In genomic region chr11:3417047-3417446, GRCh38 we compare ENCODE assay signal across 8 cellular contexts. TPM values are rescaled to one million over a fixed set of nuclear protein-coding genes. Genes with fewer than 3 reads are reported as not detected.
DNase-seq lines count a peak whose midpoint lies in the region; FAIRE-seq and TF ChIP-seq lines count a peak whose summit lies in the region.
"Not testable (repeated sequence)": the region's sequence is repeated elsewhere in the genome, so short reads cannot be mapped to it uniquely, and the experiment has no call there.

No MANE protein-coding gene starts in this region.

- not testable (repeated sequence) for H3K4me1 ChIP-seq in mammary epithelial cell (ENCODE audit: insufficient read depth, low read length); thyroid gland

- not testable (repeated sequence) for H3K9me3 Mint-ChIP-seq in activated CD4-positive, alpha-beta memory T cell treated with anti-CD3 and anti-CD28 coated beads, Interleukin-2, amount 10 ng/mL, durations not matched to agents 7 days and 5 days

- H3K27ac ChIP-seq in mammary epithelial cell (ENCODE audit: insufficient read depth, low read depth, low read length); thyroid gland: not testable (repeated sequence)

- H3K4me2 ChIP-seq in mammary epithelial cell (ENCODE audit: insufficient read depth, low read depth, low read length): not testable (repeated sequence)

- CTCF ChIA-PET in activated CD4-positive, alpha-beta memory T cell treated with anti-CD3 and anti-CD28 coated beads, Interleukin-2, amount 10 ng/mL, durations not matched to agents 7 days and 5 days (lab: Charles Lee): interaction anchor here (1.0 kb wide), 1 partner anchor 38 kb away, joined by 3 read pairs; the partner anchor contains the start of gene ZNF195
- CTCF ChIA-PET in mammary epithelial cell (lab: Charles Lee; ENCODE audit: low non-redundant PET): not testable (repeated sequence)

- intact Hi-C loops in mammary epithelial cell (cut with micrococcal nuclease); thyroid gland (cut with DNase I): not testable (repeated sequence)

- in situ Hi-C loops in mammary epithelial cell (cut with MboI; ENCODE audit: low sequenced_read_pairs in 2 of 2): not testable (repeated sequence)

- not testable (repeated sequence) for H3K27ac Mint-ChIP-seq in activated CD4-positive, alpha-beta memory T cell treated with anti-CD3 and anti-CD28 coated beads, Interleukin-2, amount 10 ng/mL, durations not matched to agents 7 days and 5 days

- not testable (repeated sequence) for H3K36me3 ChIP-seq in mammary epithelial cell (ENCODE audit: insufficient read depth, low read length); thyroid gland

- H3K9ac ChIP-seq in mammary epithelial cell (ENCODE audit: insufficient read depth, low read length): not testable (repeated sequence)

- not testable (repeated sequence) for H4K20me1 ChIP-seq in mammary epithelial cell (ENCODE audit: insufficient read depth, low read length)

- H2AFZ ChIP-seq in mammary epithelial cell (ENCODE audit: low read depth, low read length): not testable (repeated sequence)

- H3K27me3 ChIP-seq in mammary epithelial cell (ENCODE audit: insufficient read depth, low read length); thyroid gland: not testable (repeated sequence)

- 30% methylated on average over 4 of the region's 4 CpGs for WGBS in mammary epithelial cell (ENCODE audit: low coverage, missing lambda C conversion rate)
- WGBS in thyroid gland, 2 donors: 51 to 70% methylated on average over 4 of the region's 4 CpGs

- H3K4me1 Mint-ChIP-seq in activated CD4-positive, alpha-beta memory T cell treated with anti-CD3 and anti-CD28 coated beads, Interleukin-2, amount 10 ng/mL, durations not matched to agents 7 days and 5 days: not testable (repeated sequence)

- H3K4me3 ChIP-seq in mammary epithelial cell (replicated peaks in 1 of 3; ENCODE audit: insufficient read depth in 1 of 3, low read depth in 2 of 3, low read length in 3 of 3); retinal pigment epithelial cell (ENCODE audit: low read length); thyroid gland (replicated peaks in 1 of 3): not testable (repeated sequence)

- POLR2A ChIA-PET in activated CD4-positive, alpha-beta memory T cell treated with anti-CD3 and anti-CD28 coated beads, Interleukin-2, amount 10 ng/mL, durations not matched to agents 7 days and 5 days (lab: Charles Lee): not testable (repeated sequence)

- H3K79me2 ChIP-seq in mammary epithelial cell (ENCODE audit: insufficient read depth, low read length): not testable (repeated sequence)

- H3K27me3 Mint-ChIP-seq in activated CD4-positive, alpha-beta memory T cell treated with anti-CD3 and anti-CD28 coated beads, Interleukin-2, amount 10 ng/mL, durations not matched to agents 7 days and 5 days: not testable (repeated sequence)

- not testable (repeated sequence) for FAIRE-seq in RCC 7860 (lab: Jason Lieb, UNC)

- H3K4me3 Mint-ChIP-seq in activated CD4-positive, alpha-beta memory T cell treated with anti-CD3 and anti-CD28 coated beads, Interleukin-2, amount 10 ng/mL, durations not matched to agents 7 days and 5 days: not testable (repeated sequence)

- dilution Hi-C loops in mammary epithelial cell (cut with HindIII; ENCODE audit: low sequenced_read_pairs): not testable (repeated sequence)

- peak; percentile 51 for DNase-seq in Daoy (ENCODE audit: low read depth)
- peak; percentile 26 for DNase-seq in NCI-H1092 treated with DMSO at 0.1 percent for 48 hours (lab: John Stamatoyannopoulos, UW)
- peak; percentile 7 for DNase-seq in RCC 7860 (ENCODE audit: low spot score)
- peak; percentile 69 for DNase-seq in activated CD4-positive, alpha-beta memory T cell treated with anti-CD3 and anti-CD28 coated beads, Interleukin-2, amount 10 ng/mL, durations not matched to agents 7 days and 5 days
- DNase-seq in mammary epithelial cell: peak; percentile 40
- DNase-seq in inferior parietal cortex (ENCODE audit: extremely low spot score): peak; percentile 20
- DNase-seq in retinal pigment epithelial cell (ENCODE audit: low read depth): not testable (repeated sequence)
- peak; percentile 72 to 75 for DNase-seq in thyroid gland

- H3K9me3 ChIP-seq in mammary epithelial cell (replicated peaks; ENCODE audit: insufficient read depth, low read length); thyroid gland: not testable (repeated sequence)

- TF ChIP-seq CTCF in mammary epithelial cell (conservative IDR thresholded peaks at IDR 0.05 in 1 of 2, IDR thresholded peaks at IDR 0.05 in 1 of 2; ENCODE audit: extremely low read depth in 1 of 2, insufficient read depth in 1 of 2, low read depth in 1 of 2, low read length in 2 of 2) (peak; percentile 32 to 52), retinal pigment epithelial cell (conservative IDR thresholded peaks at IDR 0.05; ENCODE audit: low read depth, low read length) (peak; percentile 48), thyroid gland (IDR thresholded peaks at IDR 0.05) (peak in 4 of 6 experiments; percentile 55 to 81 (median 62))

- TF ChIP-seq POLR2A in thyroid gland (IDR thresholded peaks at IDR 0.05): not testable (repeated sequence)

- H3K36me3 Mint-ChIP-seq in activated CD4-positive, alpha-beta memory T cell treated with anti-CD3 and anti-CD28 coated beads, Interleukin-2, amount 10 ng/mL, durations not matched to agents 7 days and 5 days (ENCODE audit: low read depth): not testable (repeated sequence)

- BruUV-seq in mammary epithelial cell (replicated peaks; lab: Mats Ljungman, UMichigan): not testable (repeated sequence)

RNA-seq across cellular contexts. Expression of gene ZNF195, which starts 38.1 kb away (rescaled TPM):
- total RNA-seq in Daoy (2014; rRNA removed; shearing (Covaris generic)): 19.5 and 26.6 TPM in 2 replicates
- total RNA-seq in activated CD4-positive, alpha-beta memory T cell treated with anti-CD3 and anti-CD28 coated beads, Interleukin-2, amount 10 ng/mL, durations not matched to agents 7 days and 5 days: 10 to 100 TPM; 30.5 to 33.5 TPM
- total RNA-seq in mammary epithelial cell (10 to 100 TPM; 41.0 to 41.8 TPM), thyroid gland (10 to 100 TPM; 21.1 to 31.8 (median 26.7) TPM)
- 18.6 TPM for polyA plus RNA-seq in mammary epithelial cell
- 41.8 TPM for polyA minus RNA-seq in mammary epithelial cell
